In genomic region chr19:5331790-5332189, GRCh38 we compare ENCODE assay signal across 38 cellular contexts. TPM values are rescaled to one million over a fixed set of nuclear protein-coding genes. Genes with fewer than 3 reads are reported as not detected.
"Had no signal": no experiment of that assay in that cellular context is flagged by ENCODE, and none has a peak within 500 bp of the region (broad histone marks: within the 10 kb centered on the region; RNA-seq: fewer than 3 reads in every experiment).

No MANE protein-coding gene starts in this region.

- H3K4me3 Mint-ChIP-seq: activated CD4-positive, alpha-beta memory T cell treated with anti-CD3 and anti-CD28 coated beads, Interleukin-2, amount 10 ng/mL, durations not matched to agents 7 days and 5 days; activated CD4-positive, alpha-beta T cell treated with anti-CD3 and anti-CD28 coated beads for 36 hours; activated CD4-positive, alpha-beta T cell treated with anti-CD3 and anti-CD28 coated beads, Interleukin-2, amount 10 ng/mL, durations not matched to agents 7 days and 5 days; activated CD8-positive, alpha-beta memory T cell treated with anti-CD3 and anti-CD28 coated beads, Interleukin-2, amount 10 ng/mL, durations not matched to agents 7 days and 5 days; activated CD8-positive, alpha-beta T cell treated with anti-CD3 and anti-CD28 coated beads, Interleukin-2, amount 10 ng/mL, durations not matched to agents 7 days and 5 days; activated naive CD4-positive, alpha-beta T cell treated with anti-CD3 and anti-CD28 coated beads for 36 hours; activated naive CD8-positive, alpha-beta T cell treated with anti-CD3 and anti-CD28 coated beads for 36 hours; activated T-cell treated with anti-CD3 and anti-CD28 coated beads, Interleukin-2, amount 50 U/mL, for 24 hours; activated T-helper 1 cell treated with anti-CD3 and anti-CD28 coated beads, Interleukin-12 subunit alpha, Interleukin-12 subunit beta, Interleukin-2, Interleukin-4 antibody, amounts not matched to agents 30 ng/mL and 10 ng/mL and 1 ng/mL, durations not matched to agents 14 hours and 24 hours and 36 hours; activated T-helper 17 cell treated with anti-CD3 and anti-CD28 coated beads, Interleukin-2, amount 50 U/mL, for 72 hours; T-helper 1 cell treated with Interleukin-12 subunit alpha and Interleukin-12 subunit beta and Interleukin-4 antibody, amounts not matched to agents 30 μg/mL and 1 μg/mL, for 36 hours; T-helper 2 cell treated with Interferon-gamma antibody and Interleukin-4, amounts not matched to agents 5 μg/mL and 100 μg/mL, for 36 hours had no signal

- H3K27ac Mint-ChIP-seq: activated CD4-positive, alpha-beta memory T cell treated with anti-CD3 and anti-CD28 coated beads, Interleukin-2, amount 10 ng/mL, durations not matched to agents 7 days and 5 days; activated CD4-positive, alpha-beta T cell treated with anti-CD3 and anti-CD28 coated beads for 36 hours; activated CD4-positive, alpha-beta T cell treated with anti-CD3 and anti-CD28 coated beads, Interleukin-2, amount 10 ng/mL, durations not matched to agents 7 days and 5 days; activated CD8-positive, alpha-beta memory T cell treated with anti-CD3 and anti-CD28 coated beads, Interleukin-2, amount 10 ng/mL, durations not matched to agents 7 days and 5 days; activated CD8-positive, alpha-beta T cell treated with anti-CD3 and anti-CD28 coated beads, Interleukin-2, amount 10 ng/mL, durations not matched to agents 7 days and 5 days; activated naive CD4-positive, alpha-beta T cell treated with anti-CD3 and anti-CD28 coated beads for 36 hours; activated naive CD4-positive, alpha-beta T cell treated with anti-CD3 and anti-CD28 coated beads, Interleukin-2, amount 50 U/mL, for 72 hours; activated naive CD8-positive, alpha-beta T cell treated with anti-CD3 and anti-CD28 coated beads for 36 hours; activated T-cell treated with anti-CD3 and anti-CD28 coated beads, Interleukin-2, amount 50 U/mL, for 24 hours; activated T-helper 1 cell treated with anti-CD3 and anti-CD28 coated beads, Interleukin-12 subunit alpha, Interleukin-12 subunit beta, Interleukin-2, Interleukin-4 antibody, amounts not matched to agents 30 ng/mL and 10 ng/mL and 1 ng/mL, durations not matched to agents 14 hours and 24 hours and 36 hours; activated T-helper 17 cell treated with anti-CD3 and anti-CD28 coated beads, Interleukin-2, amount 50 U/mL, for 72 hours; T-helper 1 cell treated with Interleukin-12 subunit alpha and Interleukin-12 subunit beta and Interleukin-4 antibody, amounts not matched to agents 30 μg/mL and 1 μg/mL, for 36 hours; T-helper 2 cell treated with Interferon-gamma antibody and Interleukin-4, amounts not matched to agents 5 μg/mL and 100 μg/mL, for 36 hours had no signal

- H3K36me3 Mint-ChIP-seq: activated CD8-positive, alpha-beta memory T cell treated with anti-CD3 and anti-CD28 coated beads, Interleukin-2, amount 10 ng/mL, durations not matched to agents 7 days and 5 days; activated naive CD4-positive, alpha-beta T cell treated with anti-CD3 and anti-CD28 coated beads, Interleukin-2, amount 50 U/mL, for 72 hours; activated naive CD8-positive, alpha-beta T cell treated with anti-CD3 and anti-CD28 coated beads for 36 hours had no signal

- H3K9me3 ChIP-seq: adrenal gland, body of pancreas, breast epithelium had no signal

- H3K36me3 ChIP-seq: adrenal gland, breast epithelium had no signal

- ATAC-seq: activated CD4-positive, alpha-beta T cell treated with anti-CD3 and anti-CD28 coated beads for 36 hours; activated CD4-positive, CD25-positive, alpha-beta regulatory T cell treated with anti-CD3 and anti-CD28 coated beads, Interleukin-2, amount 50 U/mL, for 24 hours; activated CD8-positive, alpha-beta memory T cell treated with anti-CD3 and anti-CD28 coated beads, Interleukin-2, amount 10 ng/mL, durations not matched to agents 7 days and 5 days; activated CD8-positive, alpha-beta T cell treated with anti-CD3 and anti-CD28 coated beads, Interleukin-2, amount 10 ng/mL, durations not matched to agents 7 days and 5 days; activated naive CD4-positive, alpha-beta T cell treated with anti-CD3 and anti-CD28 coated beads, Interleukin-2, amount 50 U/mL, for 72 hours; activated T-helper 17 cell treated with anti-CD3 and anti-CD28 coated beads, Interleukin-2, amount 50 U/mL, for 72 hours; body of pancreas had no signal

- FAIRE-seq: astrocyte, TTC549 had no signal

- H3K4me3 ChIP-seq: adrenal gland, body of pancreas, breast epithelium had no signal

- H3K4me1 Mint-ChIP-seq: activated CD4-positive, alpha-beta memory T cell treated with anti-CD3 and anti-CD28 coated beads, Interleukin-2, amount 10 ng/mL, durations not matched to agents 7 days and 5 days had no signal

- H3K4me1 ChIP-seq: adrenal gland, body of pancreas, breast epithelium had no signal

- H3K27ac ChIP-seq: adrenal gland, body of pancreas, brain microvascular endothelial cell, breast epithelium, VCaP had no signal

- DNase-seq: activated CD4-positive, alpha-beta memory T cell treated with anti-CD3 and anti-CD28 coated beads, Interleukin-2, amount 10 ng/mL, durations not matched to agents 7 days and 5 days; activated CD4-positive, alpha-beta T cell treated with anti-CD3 and anti-CD28 coated beads for 1 hour; activated CD4-positive, alpha-beta T cell treated with anti-CD3 and anti-CD28 coated beads for 36 hours; activated CD4-positive, alpha-beta T cell treated with anti-CD3 and anti-CD28 coated beads for 48 hours; activated CD4-positive, alpha-beta T cell treated with anti-CD3 and anti-CD28 coated beads, Interleukin-2, amount 10 ng/mL, durations not matched to agents 7 days and 5 days; activated CD4-positive, alpha-beta T cell treated with anti-CD3 and anti-CD28 coated beads, Interleukin-2, amount 50 U/mL, for 48 hours; activated CD4-positive, CD25-positive, alpha-beta regulatory T cell; activated CD8-positive, alpha-beta memory T cell treated with anti-CD3 and anti-CD28 coated beads for 24 hours; activated CD8-positive, alpha-beta memory T cell treated with anti-CD3 and anti-CD28 coated beads, Interleukin-2, amount 10 ng/mL, durations not matched to agents 7 days and 5 days; activated CD8-positive, alpha-beta memory T cell treated with anti-CD3 and anti-CD28 coated beads, Interleukin-2, amount 50 U/mL, for 48 hours; activated CD8-positive, alpha-beta T cell treated with anti-CD3 and anti-CD28 coated beads, Interleukin-2, amount 10 ng/mL, durations not matched to agents 7 days and 5 days; activated effector memory CD4-positive, alpha-beta T cell treated with anti-CD3 and anti-CD28 coated beads, Interleukin-2, amount 50 U/mL, for 16 hours; activated gamma-delta T cell treated with Interleukin-2 at 50 U/mL for 16 hours; activated naive CD4-positive, alpha-beta T cell; activated naive CD4-positive, alpha-beta T cell treated with anti-CD3 and anti-CD28 coated beads for 36 hours; activated naive CD4-positive, alpha-beta T cell treated with anti-CD3 and anti-CD28 coated beads, Interleukin-2, amount 50 U/mL, for 16 hours; activated naive CD8-positive, alpha-beta T cell treated with anti-CD3 and anti-CD28 coated beads for 36 hours; activated T-cell treated with anti-CD3 and anti-CD28 coated beads, Interleukin-2, amount 50 U/mL, for 24 hours; activated T-cell treated with anti-CD3 and anti-CD28 coated beads, Interleukin-2, amount 50 U/mL, for 48 hours; adrenal gland; amniotic stem cell; aorta; body of pancreas; brain microvascular endothelial cell; central memory CD4-positive, alpha-beta T cell; T-helper 1 cell; T-helper 2 cell; T-helper 9 cell had no signal

- H3K27me3 ChIP-seq: brain microvascular endothelial cell had no signal

- H3K9me3 Mint-ChIP-seq: activated CD4-positive, alpha-beta memory T cell treated with anti-CD3 and anti-CD28 coated beads, Interleukin-2, amount 10 ng/mL, durations not matched to agents 7 days and 5 days; activated CD4-positive, alpha-beta T cell treated with anti-CD3 and anti-CD28 coated beads, Interleukin-2, amount 10 ng/mL, durations not matched to agents 7 days and 5 days; activated naive CD4-positive, alpha-beta T cell treated with anti-CD3 and anti-CD28 coated beads for 36 hours; activated naive CD4-positive, alpha-beta T cell treated with anti-CD3 and anti-CD28 coated beads, Interleukin-2, amount 50 U/mL, for 72 hours; activated naive CD8-positive, alpha-beta T cell treated with anti-CD3 and anti-CD28 coated beads for 36 hours; activated T-cell treated with anti-CD3 and anti-CD28 coated beads, Interleukin-2, amount 50 U/mL, for 24 hours; activated T-helper 1 cell treated with anti-CD3 and anti-CD28 coated beads, Interleukin-12 subunit alpha, Interleukin-12 subunit beta, Interleukin-2, Interleukin-4 antibody, amounts not matched to agents 30 ng/mL and 10 ng/mL and 1 ng/mL, durations not matched to agents 14 hours and 24 hours and 36 hours; activated T-helper 17 cell treated with anti-CD3 and anti-CD28 coated beads, Interleukin-2, amount 50 U/mL, for 72 hours; T-helper 1 cell treated with Interleukin-12 subunit alpha and Interleukin-12 subunit beta and Interleukin-4 antibody, amounts not matched to agents 30 μg/mL and 1 μg/mL, for 36 hours; T-helper 2 cell treated with Interferon-gamma antibody and Interleukin-4, amounts not matched to agents 5 μg/mL and 100 μg/mL, for 36 hours had no signal

RNA-seq across cellular contexts. Expression of gene PTPRS, which starts 8.8 kb away (rescaled TPM):
- total RNA-seq: activated CD4-positive, alpha-beta memory T cell treated with anti-CD3 and anti-CD28 coated beads, Interleukin-2, amount 10 ng/mL, durations not matched to agents 7 days and 5 days had no signal
